ENCODE assay signal across 19 cellular contexts in the genomic region with DNA sequence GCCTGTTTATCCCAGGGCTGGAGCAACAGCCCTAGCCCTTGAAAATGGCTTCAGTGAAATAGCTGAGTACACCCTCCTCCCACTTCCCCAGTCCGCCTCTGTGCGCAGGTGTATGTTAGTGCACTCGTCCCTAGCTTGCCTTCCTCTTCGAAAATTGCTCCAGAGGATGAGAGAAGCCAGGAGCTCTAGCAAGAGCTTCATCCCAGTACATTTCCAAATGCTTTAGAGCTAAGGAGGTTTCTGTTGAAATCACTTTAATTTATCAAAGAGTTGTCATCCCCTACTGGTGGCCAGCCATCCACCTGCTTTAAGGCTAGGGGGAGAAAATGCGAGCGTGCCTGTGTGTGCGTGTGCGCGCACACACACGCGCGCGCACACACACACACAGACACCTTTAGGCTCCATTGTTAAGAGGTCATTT. TPM values are rescaled to one million over a fixed set of nuclear protein-coding genes. Genes with fewer than 3 reads are reported as not detected.
DNase-seq lines count a peak whose midpoint lies in the region; ATAC-seq and TF ChIP-seq lines count a peak whose summit lies in the region.
"Had no signal": no experiment of that assay in that cellular context is flagged by ENCODE, and none has a peak within 500 bp of the region (broad histone marks: within the 10 kb centered on the region; RNA-seq: fewer than 3 reads in every experiment).

No MANE protein-coding gene starts in this region.

- H3K9me3 Mint-ChIP-seq in activated T-helper 2 cell treated with anti-CD3 and anti-CD28 coated beads, Interferon-gamma antibody, Interleukin-2, Interleukin-4, amounts not matched to agents 10 μg/mL and 5 μg/mL and 100 μg/mL, durations not matched to agents 14 hours and 24 hours and 36 hours, result no peaks in the 10 kb centered on the region

- no peaks in the 10 kb centered on the region for H3K9me3 ChIP-seq in SK-N-MC (ENCODE audit: low read depth, low read length)

- ATAC-seq in GM18520 (IDR thresholded peaks at IDR 0.05; ENCODE audit: unreplicated experiment), result no peak
- ATAC-seq in HG03095 (IDR thresholded peaks at IDR 0.05; ENCODE audit: unreplicated experiment), result no peak
- ATAC-seq: right cardiac atrium; SK-N-SH treated with all-trans-retinoic acid at 6 μM for 48 hours; stimulated activated naive B cell treated with anti-CD40 and anti-IgM and Interleukin-4, amounts not matched to agents 10 μg/mL and 1 μg/mL and 100 μg/mL, for 72 hours had no signal

- no peak overlapping the region for H3K27ac Mint-ChIP-seq in activated T-helper 2 cell treated with anti-CD3 and anti-CD28 coated beads, Interferon-gamma antibody, Interleukin-2, Interleukin-4, amounts not matched to agents 10 μg/mL and 5 μg/mL and 100 μg/mL, durations not matched to agents 14 hours and 24 hours and 36 hours

- no peaks in the 10 kb centered on the region for H3K36me3 Mint-ChIP-seq in activated T-helper 2 cell treated with anti-CD3 and anti-CD28 coated beads, Interferon-gamma antibody, Interleukin-2, Interleukin-4, amounts not matched to agents 10 μg/mL and 5 μg/mL and 100 μg/mL, durations not matched to agents 14 hours and 24 hours and 36 hours (ENCODE audit: low read depth)

- peaks cover 85% of the 10 kb centered on the region for H3K27me3 Mint-ChIP-seq in activated T-helper 2 cell treated with anti-CD3 and anti-CD28 coated beads, Interferon-gamma antibody, Interleukin-2, Interleukin-4, amounts not matched to agents 10 μg/mL and 5 μg/mL and 100 μg/mL, durations not matched to agents 14 hours and 24 hours and 36 hours (ENCODE audit: low read depth)

- H3K27ac ChIP-seq in SK-N-MC, result peak overlapping the region; percentile 91

- H3K9ac ChIP-seq in SK-N-MC (ENCODE audit: insufficient read length), result peak overlapping the region; percentile 5

- H3K36me3 ChIP-seq in SK-N-MC (ENCODE audit: insufficient read depth, low read length), result no peaks in the 10 kb centered on the region

- H3K4me3 Mint-ChIP-seq in activated T-helper 2 cell treated with anti-CD3 and anti-CD28 coated beads, Interferon-gamma antibody, Interleukin-2, Interleukin-4, amounts not matched to agents 10 μg/mL and 5 μg/mL and 100 μg/mL, durations not matched to agents 14 hours and 24 hours and 36 hours (ENCODE audit: low read depth), result no peak overlapping the region
- H3K4me3 Mint-ChIP-seq: activated B cell treated with CpG ODN at 0.5 μM for 24 hours had no signal

- intact Hi-C loops in activated T-helper 2 cell treated with anti-CD3 and anti-CD28 coated beads, Interferon-gamma antibody, Interleukin-2, Interleukin-4, amounts not matched to agents 10 μg/mL and 5 μg/mL and 100 μg/mL, durations not matched to agents 14 hours and 24 hours and 36 hours (cut with micrococcal nuclease), result no loop called here

- CTCF ChIA-PET in GM10248 (lab: Yijun Ruan, JAX), result interaction anchor here (1.2 to 4.9 kb wide), 3 partner anchors 16 to 52 kb away, joined by 3 to 31 read pairs (median 3); no protein-coding TSS in a partner anchor

- H3K4me1 Mint-ChIP-seq in activated T-helper 2 cell treated with anti-CD3 and anti-CD28 coated beads, Interferon-gamma antibody, Interleukin-2, Interleukin-4, amounts not matched to agents 10 μg/mL and 5 μg/mL and 100 μg/mL, durations not matched to agents 14 hours and 24 hours and 36 hours (ENCODE audit: low read depth), result peaks cover 23% of the 10 kb centered on the region

- no peak for TF ChIP-seq CTCF in GM10248 (IDR thresholded peaks at IDR 0.05; ENCODE audit: control extremely low read depth, extremely low read depth, low read depth, missing control alignments)

- DNase-seq in GM10248 (ENCODE audit: extremely low spot score) (peak; percentile 19), NCI-H187 treated with DMSO at 0.1 percent for 48 hours (lab: John Stamatoyannopoulos, UW) (peak; percentile 67), SK-N-MC (ENCODE audit: low read depth, low spot score) (no peak), iPS-NIHi11 (ENCODE audit: low spot score) (peak; percentile 21)
- DNase-seq in activated naive CD4-positive, alpha-beta T cell treated with Interleukin-2 at 50 U/mL for 16 hours, result no peak
- no peak for DNase-seq in activated T-helper 2 cell treated with anti-CD3 and anti-CD28 coated beads, Interferon-gamma antibody, Interleukin-2, Interleukin-4, amounts not matched to agents 10 μg/mL and 5 μg/mL and 100 μg/mL, durations not matched to agents 14 hours and 24 hours and 36 hours (ENCODE audit: low spot score)
- DNase-seq: activated B cell treated with CpG ODN at 0.5 μM for 24 hours; AML-193; amygdala; DND-41; foreskin melanocyte; right cardiac atrium; stimulated activated CD4-positive, alpha-beta T cell treated with anti-CD3 and anti-CD28 coated beads, Interleukin-4, amount 100 ng/mL, for 4 hours; stimulated activated naive B cell treated with anti-CD40 and anti-IgM and Interleukin-4, amounts not matched to agents 10 μg/mL and 1 μg/mL and 100 μg/mL, for 72 hours had no signal

- POLR2A ChIA-PET in GM10248 (lab: Yijun Ruan, JAX), result no interaction called here

- H3K4me3 ChIP-seq in SK-N-MC, result peak overlapping the region; percentile 79

RNA-seq across cellular contexts. Expression of gene POU3F2, which starts 5.4 kb away (rescaled TPM):
- total RNA-seq in activated T-helper 2 cell treated with anti-CD3 and anti-CD28 coated beads, Interferon-gamma antibody, Interleukin-2, Interleukin-4, amounts not matched to agents 10 μg/mL and 5 μg/mL and 100 μg/mL, durations not matched to agents 14 hours and 24 hours and 36 hours, result not detected in 2 replicates
- total RNA-seq: activated B cell treated with CpG ODN at 0.5 μM for 24 hours, dermis microvascular lymphatic vessel endothelial cell, kidney epithelial cell, right cardiac atrium had no signal

Comparison
In these comparisons a context has a peak if more than half of its experiments do, and no peak if none do; other contexts are left out.
1. DNase-seq: peak in GM10248 (single experiment), NCI-H187 treated with DMSO at 0.1 percent for 48 hours (single experiment) and iPS-NIHi11 (single experiment); none in SK-N-MC (single experiment), activated naive CD4-positive, alpha-beta T cell treated with Interleukin-2 at 50 U/mL for 16 hours (single experiment) and activated T-helper 2 cell treated with anti-CD3 and anti-CD28 coated beads, Interferon-gamma antibody, Interleukin-2, Interleukin-4, amounts not matched to agents 10 μg/mL and 5 μg/mL and 100 μg/mL, durations not matched to agents 14 hours and 24 hours and 36 hours (single experiment).